12 cellular contexts compared by ENCODE assay signal in the genomic region with DNA sequence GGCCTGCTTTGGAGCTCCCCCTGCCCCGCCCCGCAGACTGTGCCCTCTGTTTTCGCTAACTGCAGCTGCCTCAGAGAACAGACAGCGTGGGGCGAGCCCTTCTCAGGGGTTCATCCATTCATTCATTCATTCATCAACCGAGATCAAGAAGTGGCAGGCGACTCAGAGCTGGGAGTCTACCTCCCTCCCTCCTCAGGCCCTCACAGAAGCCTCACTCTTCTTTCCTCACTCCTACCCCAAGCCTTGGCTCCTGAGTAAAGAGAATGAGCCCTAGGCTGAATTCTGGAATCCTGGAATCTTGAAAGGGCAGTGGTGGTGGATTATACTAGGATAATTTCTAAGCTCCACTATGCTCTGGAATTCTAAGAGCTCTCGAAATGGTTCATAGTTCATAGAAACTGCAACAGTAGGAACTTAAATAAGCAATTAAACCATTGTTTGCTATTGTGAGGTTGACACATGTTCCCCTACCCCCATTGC. TPM values are rescaled to one million over a fixed set of nuclear protein-coding genes. Genes with fewer than 3 reads are reported as not detected.
A peak's percentile ranks its signal among the peaks of the same experiment; 100 is the strongest.
DNase-seq lines count a peak whose midpoint lies in the region; TF ChIP-seq lines count a peak whose summit lies in the region.
"Had no signal": no experiment of that assay in that cellular context is flagged by ENCODE, and none has a peak within 500 bp of the region (broad histone marks: within the 10 kb centered on the region; RNA-seq: fewer than 3 reads in every experiment).

No MANE protein-coding gene starts in this region.

- H3K27me3 Mint-ChIP-seq in endothelial cell (ENCODE audit: unreplicated experiment) = peaks cover 33% of the 10 kb centered on the region

- H3K4me3 ChIP-seq in NT2/D1 (ENCODE audit: insufficient read length, low read depth) = peak overlapping the region; percentile 34
- peak overlapping the region; percentile 57 for H3K4me3 ChIP-seq in epithelial cell of proximal tubule (ENCODE audit: low read depth, low read length)

- no peaks in the 10 kb centered on the region for H3K36me3 ChIP-seq in NT2/D1 (ENCODE audit: insufficient read depth, insufficient read length, low read length)
- H3K36me3 ChIP-seq: gastroesophageal sphincter had no signal

- no peaks in the 10 kb centered on the region for H3K9me3 ChIP-seq in NT2/D1 (ENCODE audit: insufficient read depth, low read length)
- H3K9me3 ChIP-seq: gastroesophageal sphincter had no signal

- peaks cover 14% of the 10 kb centered on the region for H3K4me1 ChIP-seq in NT2/D1 (ENCODE audit: insufficient read depth, insufficient read length)

- peak overlapping the region; percentile 46 for H3K9ac ChIP-seq in NT2/D1 (ENCODE audit: insufficient read length, low read depth)

- H3K9me3 Mint-ChIP-seq in endothelial cell (ENCODE audit: unreplicated experiment) = no peaks in the 10 kb centered on the region
- H3K9me3 Mint-ChIP-seq: T-cell had no signal

- no peak for TF ChIP-seq CTCF in epithelial cell of proximal tubule (conservative IDR thresholded peaks at IDR 0.05; ENCODE audit: low read depth, low read length)
- TF ChIP-seq CTCF in endothelial cell (IDR thresholded peaks at IDR 0.05; ENCODE audit: unreplicated experiment) = no peak

- intact Hi-C loops in posterior vena cava (cut with DNase I) = loop anchor here (2.0 to 10.0 kb wide), 6 partner anchors 45 to 442 kb away; no protein-coding TSS in a partner anchor

- DNase-seq in NCI-H1105 treated with DMSO at 0.1 percent for 48 hours (lab: John Stamatoyannopoulos, UW) = peak; percentile 38
- DNase-seq in NCI-H1105 (lab: John Stamatoyannopoulos, UW) = no peak
- DNase-seq in NT2/D1 (ENCODE audit: low read depth, low spot score) = no peak
- DNase-seq in epithelial cell of proximal tubule (ENCODE audit: low read depth) = no peak
- peak; percentile 72 for DNase-seq in posterior vena cava (ENCODE audit: low spot score)
- no peak for DNase-seq in endothelial cell (ENCODE audit: low spot score)
- DNase-seq in superior temporal gyrus (ENCODE audit: extremely low spot score) = no peak
- no peak for DNase-seq in NCI-H2107 treated with DMSO at 0.1 percent for 48 hours (lab: John Stamatoyannopoulos, UW; ENCODE audit: unreplicated experiment)

- H3K27ac Mint-ChIP-seq in endothelial cell (ENCODE audit: unreplicated experiment) = no peak overlapping the region
- H3K27ac Mint-ChIP-seq: activated CD8-positive, alpha-beta memory T cell treated with anti-CD3 and anti-CD28 coated beads, Interleukin-2, amount 10 ng/mL, durations not matched to agents 7 days and 5 days; T-cell had no signal

- peaks cover 67% of the 10 kb centered on the region for H3K27me3 ChIP-seq in NT2/D1 (ENCODE audit: insufficient read depth, insufficient read length)

- no peak overlapping the region for H3K4me3 Mint-ChIP-seq in endothelial cell (ENCODE audit: unreplicated experiment)
- H3K4me3 Mint-ChIP-seq: activated CD8-positive, alpha-beta memory T cell treated with anti-CD3 and anti-CD28 coated beads, Interleukin-2, amount 10 ng/mL, durations not matched to agents 7 days and 5 days had no signal

- peaks cover 3% of the 10 kb centered on the region for H3K36me3 Mint-ChIP-seq in endothelial cell (ENCODE audit: low read depth, unreplicated experiment)
- H3K36me3 Mint-ChIP-seq: activated CD8-positive, alpha-beta memory T cell treated with anti-CD3 and anti-CD28 coated beads, Interleukin-2, amount 10 ng/mL, durations not matched to agents 7 days and 5 days; T-cell had no signal

- H3K4me1 Mint-ChIP-seq in endothelial cell (ENCODE audit: unreplicated experiment) = peaks cover 11% of the 10 kb centered on the region

RNA-seq across cellular contexts. Expression of gene DLX3, which starts 2.3 kb away (rescaled TPM):
- not detected in 2 replicates for total RNA-seq in epithelial cell of proximal tubule
- under 1 TPM in 1 of 2 donors, not detected in 1; 0.23 TPM for total RNA-seq in posterior vena cava
- 0.13 TPM for total RNA-seq in endothelial cell (ENCODE audit: unreplicated experiment)
- total RNA-seq: activated CD8-positive, alpha-beta memory T cell treated with anti-CD3 and anti-CD28 coated beads, Interleukin-2, amount 10 ng/mL, durations not matched to agents 7 days and 5 days; bronchial epithelial cell; gastroesophageal sphincter; T-cell had no signal

RNA-seq across cellular contexts. Expression of gene DLX4, which starts 28.3 kb away (rescaled TPM):
- total RNA-seq in epithelial cell of proximal tubule (not detected in 2 replicates), posterior vena cava (under 1 TPM in 1 of 2 donors, not detected in 1; 0.19 TPM), endothelial cell (ENCODE audit: unreplicated experiment) (0.36 TPM)
- total RNA-seq: bronchial epithelial cell had no signal

RNA-seq across cellular contexts. Expression of gene ITGA3, which starts 58.6 kb away (rescaled TPM):
- total RNA-seq in epithelial cell of proximal tubule (630 and 668 TPM in 2 replicates), posterior vena cava (10 to 100 TPM; 56.3 to 80.3 TPM), endothelial cell (ENCODE audit: unreplicated experiment) (5.0 TPM)

Comparison
In these comparisons a context has a peak if more than half of its experiments do, and no peak if none do; other contexts are left out.
1. DNase-seq: peak in NCI-H1105 treated with DMSO at 0.1 percent for 48 hours (single experiment) and posterior vena cava (single experiment); none in NCI-H1105 (single experiment), NT2/D1 (single experiment), epithelial cell of proximal tubule (single experiment), endothelial cell (single experiment), superior temporal gyrus (single experiment) and NCI-H2107 treated with DMSO at 0.1 percent for 48 hours (single experiment).